1 cellular context compared by ENCODE assay signal in genomic region chr2:24076849-24077534, GRCh38.
A peak's percentile ranks its signal among the peaks of the same experiment; 100 is the strongest.
TF ChIP-seq lines count a peak whose summit lies in the region.

No MANE protein-coding gene starts in this region.

TF ChIP-seq in endothelial cell of umbilical vein, 7 proteins besides CTCF, POLR2A, EP300 and RAD21:
- peak; percentile 41 for TF ChIP-seq POLR2AphosphoS5 (IDR thresholded peaks at IDR 0.05; ENCODE audit: insufficient read depth, low read depth, low read length)
- TF ChIP-seq FOS (IDR thresholded peaks at IDR 0.05; ENCODE audit: borderline replicate concordance, insufficient read depth, low read length): no peak
- no peak for TF ChIP-seq GATA2 (IDR thresholded peaks at IDR 0.05; ENCODE audit: insufficient read depth, insufficient read length, low read depth, low read length)
TF ChIP-seq in endothelial cell of umbilical vein: peak in this region for 1.
